ENCODE assay signal across 25 cellular contexts in the genomic region with DNA sequence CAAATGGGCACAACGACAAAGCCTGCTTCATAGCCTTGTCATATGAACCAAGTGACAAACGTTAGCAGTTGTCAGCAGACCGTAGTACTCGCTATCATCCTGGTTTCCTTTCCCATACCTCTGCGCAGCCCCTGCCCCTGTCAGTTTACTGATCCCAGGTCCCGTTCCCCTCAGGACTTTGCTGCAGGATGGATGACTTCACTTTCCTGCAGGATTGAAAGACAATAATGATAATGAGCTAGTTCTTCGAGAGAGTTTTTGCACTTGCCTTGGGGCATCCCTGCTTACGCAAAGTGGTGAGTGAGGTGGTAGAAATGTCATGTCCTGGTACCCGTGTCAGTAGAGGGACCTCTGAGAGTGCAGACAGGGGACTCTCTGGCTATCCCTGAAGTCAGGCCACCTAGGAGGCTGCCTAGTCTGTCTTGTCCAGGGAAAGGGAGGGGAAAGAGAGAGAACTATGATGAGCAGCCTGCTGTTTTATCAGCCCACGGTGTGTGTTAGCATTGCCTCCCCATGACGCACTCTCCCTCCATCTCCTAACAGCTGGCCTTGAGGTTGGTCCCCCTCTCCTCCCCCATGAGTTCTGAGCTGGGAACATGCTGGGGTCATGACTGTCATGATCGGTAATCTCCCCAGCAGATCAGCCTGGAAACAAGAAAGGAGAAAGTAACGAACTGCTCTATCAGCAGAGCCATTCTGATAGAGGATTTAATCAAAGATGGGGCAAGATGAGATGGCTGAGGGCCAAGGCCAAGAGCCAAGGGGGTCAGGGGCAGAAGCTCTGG. TPM values are rescaled to one million over a fixed set of nuclear protein-coding genes. Genes with fewer than 3 reads are reported as not detected.
DNase-seq lines count a peak whose midpoint lies in the region; TF ChIP-seq lines count a peak whose summit lies in the region.
"Had no signal": no experiment of that assay in that cellular context is flagged by ENCODE, and none has a peak within 500 bp of the region (broad histone marks: within the 10 kb centered on the region; RNA-seq: fewer than 3 reads in every experiment).

No MANE protein-coding gene starts in this region.

- no peak overlapping the region for H3K27ac Mint-ChIP-seq in chondrocyte (ENCODE audit: unreplicated experiment)
- no peak overlapping the region for H3K27ac Mint-ChIP-seq in activated T-helper 1 cell treated with anti-CD3 and anti-CD28 coated beads, Interleukin-12 subunit alpha, Interleukin-12 subunit beta, Interleukin-2, Interleukin-4 antibody, amounts not matched to agents 30 ng/mL and 10 ng/mL and 1 ng/mL, durations not matched to agents 14 hours and 24 hours and 36 hours
- H3K27ac Mint-ChIP-seq: activated CD4-positive, alpha-beta memory T cell treated with anti-CD3 and anti-CD28 coated beads, Interleukin-2, amount 10 ng/mL, durations not matched to agents 7 days and 5 days; GM23338; T-cell had no signal

- no peak for TF ChIP-seq CTCF in C4-2B (conservative IDR thresholded peaks at IDR 0.05)
- no peak for TF ChIP-seq CTCF in PC-9 (conservative IDR thresholded peaks at IDR 0.05)
- no peak for TF ChIP-seq CTCF in chondrocyte (IDR thresholded peaks at IDR 0.05)

- H3K79me2 ChIP-seq in PC-9 (ENCODE audit: low read depth), result no peaks in the 10 kb centered on the region

- no peaks in the 10 kb centered on the region for H3K9me3 ChIP-seq in PC-9 (ENCODE audit: insufficient read depth, low read depth)
- H3K9me3 ChIP-seq: heart left ventricle, psoas muscle, tibial nerve had no signal

- peaks cover 16% of the 10 kb centered on the region for H3F3A ChIP-seq in PC-9 (ENCODE audit: insufficient read depth, low read depth)

- CTCF ChIA-PET in PC-9 (lab: Charles Lee), result no interaction called here

- intact Hi-C loops in PC-9 (cut with micrococcal nuclease; ENCODE audit: unreplicated experiment), result no loop called here
- intact Hi-C loops in activated T-helper 1 cell treated with anti-CD3 and anti-CD28 coated beads, Interleukin-12 subunit alpha, Interleukin-12 subunit beta, Interleukin-2, Interleukin-4 antibody, amounts not matched to agents 30 ng/mL and 10 ng/mL and 1 ng/mL, durations not matched to agents 14 hours and 24 hours and 36 hours (cut with micrococcal nuclease), result no loop called here

- peak overlapping the region; percentile 50 for H3K4me2 ChIP-seq in PC-9
- H3K4me2 ChIP-seq: GM23338 had no signal

- POLR2A ChIA-PET in PC-9 (lab: Charles Lee; ENCODE audit: unreplicated experiment), result interaction anchor here (0.6 to 1.0 kb wide), 3 partner anchors 10 to 1389 kb away, joined by 3 to 5 read pairs (median 3); no protein-coding TSS in a partner anchor

- no peaks in the 10 kb centered on the region for H4K20me1 ChIP-seq in PC-9 (ENCODE audit: insufficient read depth)

- H3K36me3 Mint-ChIP-seq in chondrocyte (ENCODE audit: low read depth), result no peaks in the 10 kb centered on the region
- no peaks in the 10 kb centered on the region for H3K36me3 Mint-ChIP-seq in activated T-helper 1 cell treated with anti-CD3 and anti-CD28 coated beads, Interleukin-12 subunit alpha, Interleukin-12 subunit beta, Interleukin-2, Interleukin-4 antibody, amounts not matched to agents 30 ng/mL and 10 ng/mL and 1 ng/mL, durations not matched to agents 14 hours and 24 hours and 36 hours (ENCODE audit: low read depth)
- H3K36me3 Mint-ChIP-seq: T-cell had no signal

- H3K4me3 Mint-ChIP-seq in chondrocyte (ENCODE audit: unreplicated experiment), result no peak overlapping the region
- H3K4me3 Mint-ChIP-seq in activated T-helper 1 cell treated with anti-CD3 and anti-CD28 coated beads, Interleukin-12 subunit alpha, Interleukin-12 subunit beta, Interleukin-2, Interleukin-4 antibody, amounts not matched to agents 30 ng/mL and 10 ng/mL and 1 ng/mL, durations not matched to agents 14 hours and 24 hours and 36 hours, result no peak overlapping the region
- H3K4me3 Mint-ChIP-seq: activated CD4-positive, alpha-beta memory T cell treated with anti-CD3 and anti-CD28 coated beads, Interleukin-2, amount 10 ng/mL, durations not matched to agents 7 days and 5 days; GM23338; stimulated activated naive CD8-positive, alpha-beta T cell treated with anti-CD3 and anti-CD28 coated beads, Interleukin-15, amount 100 ng/mL, for 72 hours; T-cell had no signal

- no peaks in the 10 kb centered on the region for H3K9me2 ChIP-seq in PC-9 (ENCODE audit: insufficient read depth)

- DNase-seq in PC-9, result peak in 1 of 2 experiments; percentile 65
- DNase-seq in chondrocyte (ENCODE audit: low spot score), result peak; percentile 34
- peak; percentile 6 for DNase-seq in myocyte (ENCODE audit: low read depth)
- no peak for DNase-seq in SHP77 treated with DMSO at 0.1 percent for 48 hours (lab: John Stamatoyannopoulos, UW)
- no peak for DNase-seq in occipital lobe (lab: John Stamatoyannopoulos, UW)
- DNase-seq in activated T-helper 1 cell treated with anti-CD3 and anti-CD28 coated beads, Interleukin-12 subunit alpha, Interleukin-12 subunit beta, Interleukin-2, Interleukin-4 antibody, amounts not matched to agents 30 ng/mL and 10 ng/mL and 1 ng/mL, durations not matched to agents 14 hours and 24 hours and 36 hours (ENCODE audit: low spot score), result no peak
- no peak for DNase-seq in NCI-H1105 treated with DMSO at 0.1 percent for 48 hours (lab: John Stamatoyannopoulos, UW)
- DNase-seq: activated CD4-positive, alpha-beta memory T cell treated with anti-CD3 and anti-CD28 coated beads, Interleukin-2, amount 10 ng/mL, durations not matched to agents 7 days and 5 days; activated CD4-positive, alpha-beta T cell treated with anti-CD3 and anti-CD28 coated beads for 1 hour; activated naive CD4-positive, alpha-beta T cell; DMS153; effector memory CD4-positive, alpha-beta T cell; foreskin keratinocyte; Kasumi-1; mammary epithelial cell; NCI-H187 treated with DMSO at 0.1 percent for 48 hours; NCI-H526; psoas muscle; SIG-M5; stimulated activated naive CD8-positive, alpha-beta T cell treated with anti-CD3 and anti-CD28 coated beads, Interleukin-15, amount 100 ng/mL, for 72 hours had no signal

- H2AFZ ChIP-seq in PC-9, result no peak overlapping the region
- H2AFZ ChIP-seq: GM23338 had no signal

- H3K9me3 Mint-ChIP-seq in chondrocyte (ENCODE audit: low read depth), result no peaks in the 10 kb centered on the region
- no peaks in the 10 kb centered on the region for H3K9me3 Mint-ChIP-seq in activated T-helper 1 cell treated with anti-CD3 and anti-CD28 coated beads, Interleukin-12 subunit alpha, Interleukin-12 subunit beta, Interleukin-2, Interleukin-4 antibody, amounts not matched to agents 30 ng/mL and 10 ng/mL and 1 ng/mL, durations not matched to agents 14 hours and 24 hours and 36 hours
- H3K9me3 Mint-ChIP-seq: activated CD4-positive, alpha-beta memory T cell treated with anti-CD3 and anti-CD28 coated beads, Interleukin-2, amount 10 ng/mL, durations not matched to agents 7 days and 5 days; GM23338; stimulated activated naive CD8-positive, alpha-beta T cell treated with anti-CD3 and anti-CD28 coated beads, Interleukin-15, amount 100 ng/mL, for 72 hours; T-cell had no signal

- no peak overlapping the region for H3K4me3 ChIP-seq in PC-9
- H3K4me3 ChIP-seq: GM23338, heart left ventricle, psoas muscle, tibial nerve had no signal

- peaks cover 57% of the 10 kb centered on the region for H3K27me3 Mint-ChIP-seq in chondrocyte (ENCODE audit: low read depth)
- H3K27me3 Mint-ChIP-seq in activated T-helper 1 cell treated with anti-CD3 and anti-CD28 coated beads, Interleukin-12 subunit alpha, Interleukin-12 subunit beta, Interleukin-2, Interleukin-4 antibody, amounts not matched to agents 30 ng/mL and 10 ng/mL and 1 ng/mL, durations not matched to agents 14 hours and 24 hours and 36 hours (ENCODE audit: insufficient read depth), result peaks cover 25% of the 10 kb centered on the region

- peaks cover 36% of the 10 kb centered on the region for H3K4me1 ChIP-seq in PC-9 (replicated peaks; ENCODE audit: insufficient read depth)
- H3K4me1 ChIP-seq: foreskin keratinocyte had no signal

- H3K4me1 Mint-ChIP-seq in chondrocyte (ENCODE audit: low read depth), result no peaks in the 10 kb centered on the region
- H3K4me1 Mint-ChIP-seq in activated T-helper 1 cell treated with anti-CD3 and anti-CD28 coated beads, Interleukin-12 subunit alpha, Interleukin-12 subunit beta, Interleukin-2, Interleukin-4 antibody, amounts not matched to agents 30 ng/mL and 10 ng/mL and 1 ng/mL, durations not matched to agents 14 hours and 24 hours and 36 hours (ENCODE audit: low read depth), result no peaks in the 10 kb centered on the region
- H3K4me1 Mint-ChIP-seq: activated CD4-positive, alpha-beta memory T cell treated with anti-CD3 and anti-CD28 coated beads, Interleukin-2, amount 10 ng/mL, durations not matched to agents 7 days and 5 days had no signal

- peak overlapping the region; percentile 70 for H3K27ac ChIP-seq in C4-2B
- H3K27ac ChIP-seq in PC-9, result no peak overlapping the region
- H3K27ac ChIP-seq: foreskin keratinocyte, heart left ventricle, psoas muscle, tibial nerve had no signal

- no peaks in the 10 kb centered on the region for H3K36me3 ChIP-seq in PC-9 (ENCODE audit: low read depth)
- H3K36me3 ChIP-seq: heart left ventricle, tibial nerve had no signal

- no TSS peak for BruUV-seq in PC-9 (replicated peaks; lab: Mats Ljungman, UMichigan)

- no peaks in the 10 kb centered on the region for H3K27me3 ChIP-seq in PC-9 (ENCODE audit: insufficient read depth, low read depth)

RNA-seq across cellular contexts. Expression of gene ELK4, which starts 53.7 kb away (rescaled TPM):
- total RNA-seq in PC-9 (2021), result 40.3 and 48.1 TPM in 2 replicates
- 33.0 to 37.2 TPM (median 35.6 TPM) in 3 replicates for total RNA-seq in chondrocyte
- total RNA-seq in myocyte, result 18.1 and 19.0 TPM in 2 replicates
- 5.0 TPM for polyA plus RNA-seq in myocyte (2012)
- 13.3 TPM for total RNA-seq in occipital lobe
- total RNA-seq in activated T-helper 1 cell treated with anti-CD3 and anti-CD28 coated beads, Interleukin-12 subunit alpha, Interleukin-12 subunit beta, Interleukin-2, Interleukin-4 antibody, amounts not matched to agents 30 ng/mL and 10 ng/mL and 1 ng/mL, durations not matched to agents 14 hours and 24 hours and 36 hours, result 81.1 and 86.2 TPM in 2 replicates

Comparison
In these comparisons a context has a peak if more than half of its experiments do, and no peak if none do; other contexts are left out.
1. DNase-seq: peak in chondrocyte (single experiment) and myocyte (single experiment); none in SHP77 treated with DMSO at 0.1 percent for 48 hours (single experiment), occipital lobe (single experiment), activated T-helper 1 cell treated with anti-CD3 and anti-CD28 coated beads, Interleukin-12 subunit alpha, Interleukin-12 subunit beta, Interleukin-2, Interleukin-4 antibody, amounts not matched to agents 30 ng/mL and 10 ng/mL and 1 ng/mL, durations not matched to agents 14 hours and 24 hours and 36 hours (single experiment) and NCI-H1105 treated with DMSO at 0.1 percent for 48 hours (single experiment).